23 cellular contexts compared by ENCODE assay signal in genomic region chr2:97965146-97965545, GRCh38.
"Had no signal": no experiment of that assay in that cellular context is flagged by ENCODE, and none has a peak within 500 bp of the region (broad histone marks: within the 10 kb centered on the region; RNA-seq: fewer than 3 reads in every experiment).

No MANE protein-coding gene starts in this region.

- H3K36me3 ChIP-seq: cardiac muscle cell, left lung had no signal

- H3K27me3 Mint-ChIP-seq: activated CD4-positive, alpha-beta memory T cell treated with anti-CD3 and anti-CD28 coated beads, Interleukin-2, amount 10 ng/mL, durations not matched to agents 7 days and 5 days; activated naive CD4-positive, alpha-beta T cell treated with anti-CD3 and anti-CD28 coated beads, Interleukin-2, amount 10 ng/mL, durations not matched to agents 7 days and 5 days had no signal

- H3K9me3 ChIP-seq: left lung, testis had no signal

- H3K4me3 ChIP-seq: cardiac muscle cell, left lung, lung, smooth muscle cell, testis had no signal

- H3K4me3 Mint-ChIP-seq: activated CD4-positive, alpha-beta memory T cell treated with anti-CD3 and anti-CD28 coated beads, Interleukin-2, amount 10 ng/mL, durations not matched to agents 7 days and 5 days; activated naive CD4-positive, alpha-beta T cell treated with anti-CD3 and anti-CD28 coated beads, Interleukin-2, amount 10 ng/mL, durations not matched to agents 7 days and 5 days; activated T-cell treated with anti-CD3 and anti-CD28 coated beads, Interleukin-2, amount 50 U/mL, for 72 hours; nephron had no signal

- H3K27ac ChIP-seq: cardiac muscle cell, left lung, parathyroid adenoma, testis had no signal

- DNase-seq: activated CD4-positive, alpha-beta memory T cell treated with anti-CD3 and anti-CD28 coated beads, Interleukin-2, amount 10 ng/mL, durations not matched to agents 7 days and 5 days; activated CD4-positive, alpha-beta T cell treated with anti-CD3 and anti-CD28 coated beads for 48 hours; activated CD4-positive, CD25-positive, alpha-beta regulatory T cell; activated effector memory CD4-positive, alpha-beta T cell treated with anti-CD3 and anti-CD28 coated beads, Interleukin-2, amount 50 U/mL, for 16 hours; activated naive CD4-positive, alpha-beta T cell treated with anti-CD3 and anti-CD28 coated beads, Interleukin-2, amount 10 ng/mL, durations not matched to agents 7 days and 5 days; activated T-cell treated with anti-CD3 and anti-CD28 coated beads, Interleukin-2, amount 50 U/mL, for 72 hours; amygdala; effector CD4-positive, alpha-beta T cell; erythroblast; foreskin fibroblast; left lung; nucleus accumbens; stimulated activated CD4-positive, alpha-beta T cell treated with anti-CD3 and anti-CD28 coated beads, Interleukin-15, amount 100 ng/mL, for 24 hours; stimulated activated CD4-positive, alpha-beta T cell treated with anti-CD3 and anti-CD28 coated beads, Interleukin-4, amount 100 ng/mL, for 1 hour; stimulated activated naive CD4-positive, alpha-beta T cell; T1000; testis had no signal

- ATAC-seq: activated T-cell treated with anti-CD3 and anti-CD28 coated beads, Interleukin-2, amount 50 U/mL, for 72 hours; left lung; sciatic nerve had no signal

- H3K36me3 Mint-ChIP-seq: activated naive CD4-positive, alpha-beta T cell treated with anti-CD3 and anti-CD28 coated beads, Interleukin-2, amount 10 ng/mL, durations not matched to agents 7 days and 5 days had no signal

- H3K27me3 ChIP-seq: cardiac muscle cell, left lung, testis had no signal

- H3K9me3 Mint-ChIP-seq: activated CD4-positive, alpha-beta memory T cell treated with anti-CD3 and anti-CD28 coated beads, Interleukin-2, amount 10 ng/mL, durations not matched to agents 7 days and 5 days; activated naive CD4-positive, alpha-beta T cell treated with anti-CD3 and anti-CD28 coated beads, Interleukin-2, amount 10 ng/mL, durations not matched to agents 7 days and 5 days; activated T-cell treated with anti-CD3 and anti-CD28 coated beads, Interleukin-2, amount 50 U/mL, for 72 hours; nephron had no signal

- H3K27ac Mint-ChIP-seq: activated CD4-positive, alpha-beta memory T cell treated with anti-CD3 and anti-CD28 coated beads, Interleukin-2, amount 10 ng/mL, durations not matched to agents 7 days and 5 days; activated naive CD4-positive, alpha-beta T cell treated with anti-CD3 and anti-CD28 coated beads, Interleukin-2, amount 10 ng/mL, durations not matched to agents 7 days and 5 days; activated T-cell treated with anti-CD3 and anti-CD28 coated beads, Interleukin-2, amount 50 U/mL, for 72 hours had no signal

- H3K9ac ChIP-seq: parathyroid adenoma had no signal
